Comparison of ENCODE assay signal across 9 cellular contexts in genomic region chr5:175590471-175590881, GRCh38.
A peak's percentile ranks its signal among the peaks of the same experiment; 100 is the strongest.
DNase-seq lines count a peak whose midpoint lies in the region; ATAC-seq and TF ChIP-seq lines count a peak whose summit lies in the region.
"Had no signal": no experiment of that assay in that cellular context is flagged by ENCODE, and none has a peak within 500 bp of the region (broad histone marks: within the 10 kb centered on the region; RNA-seq: fewer than 3 reads in every experiment).

No MANE protein-coding gene starts in this region.

- no peak overlapping the region for H3K4me3 Mint-ChIP-seq in MCF 10A (ENCODE audit: unreplicated experiment)

- no peak for TF ChIP-seq POLR2A in breast epithelium (IDR thresholded peaks at IDR 0.05)

- intact Hi-C loops in MCF 10A (cut with micrococcal nuclease) = no loop called here
- intact Hi-C loops in breast epithelium (cut with DNase I; ENCODE audit: low total_unique reads) = no loop called here

- peak; percentile 26 for DNase-seq in MCF 10A (ENCODE audit: unreplicated experiment)
- no peak for DNase-seq in breast epithelium (ENCODE audit: low spot score in 2 of 2)
- DNase-seq in RPMI7951 (ENCODE audit: low read depth) = peak; percentile 99
- peak; percentile 82 for DNase-seq in fibroblast of the aortic adventitia (ENCODE audit: low read depth)
- DNase-seq in thoracic aorta (ENCODE audit: low spot score) = no peak
- no peak for DNase-seq in activated naive CD4-positive, alpha-beta T cell treated with Interleukin-2 at 50 U/mL for 16 hours
- DNase-seq in NCI-H524 (lab: John Stamatoyannopoulos, UW) = no peak
- DNase-seq in GM13977 (ENCODE audit: low spot score) = no peak
- DNase-seq: activated gamma-delta T cell treated with Interleukin-2 at 50 U/mL for 16 hours had no signal

- H3K36me3 Mint-ChIP-seq in MCF 10A (ENCODE audit: insufficient read depth, unreplicated experiment) = no peaks in the 10 kb centered on the region

- H3K36me3 ChIP-seq in breast epithelium = no peaks in the 10 kb centered on the region
- H3K36me3 ChIP-seq in thoracic aorta = no peaks in the 10 kb centered on the region

- ATAC-seq in thoracic aorta (ENCODE audit: insufficient number of reproducible peaks, low FRiP score, low read depth) = peak; percentile 88

- POLR2A ChIA-PET in MCF 10A (lab: Yijun Ruan, JAX) = no interaction called here

- H3K27me3 Mint-ChIP-seq in MCF 10A (ENCODE audit: insufficient read depth, unreplicated experiment) = no peaks in the 10 kb centered on the region

- H3K9me3 ChIP-seq in breast epithelium = no peaks in the 10 kb centered on the region
- no peaks in the 10 kb centered on the region for H3K9me3 ChIP-seq in thoracic aorta

- H3K27me3 ChIP-seq in breast epithelium (no peaks in the 10 kb centered on the region), thoracic aorta (replicated peaks; ENCODE audit: insufficient read depth) (no peaks in the 10 kb centered on the region)

- no TSS peak for BruUV-seq in MCF 10A (replicated peaks; lab: Mats Ljungman, UMichigan)

- no peak overlapping the region for H3K27ac Mint-ChIP-seq in MCF 10A (ENCODE audit: low read depth, unreplicated experiment)

- no peak overlapping the region for H3K4me3 ChIP-seq in breast epithelium
- H3K4me3 ChIP-seq in fibroblast of the aortic adventitia (ENCODE audit: low read depth, low read length) = no peak overlapping the region
- no peak overlapping the region for H3K4me3 ChIP-seq in thoracic aorta

- no peak for TF ChIP-seq CTCF in MCF 10A (IDR thresholded peaks at IDR 0.05; ENCODE audit: unreplicated experiment)
- no peak for TF ChIP-seq CTCF in breast epithelium (IDR thresholded peaks at IDR 0.05)
- no peak for TF ChIP-seq CTCF in fibroblast of the aortic adventitia (IDR thresholded peaks at IDR 0.05; ENCODE audit: insufficient read depth, low read length)
- no peak for TF ChIP-seq CTCF in thoracic aorta (IDR thresholded peaks at IDR 0.05)
- no peak for TF ChIP-seq CTCF in GM13977 (IDR thresholded peaks at IDR 0.05; ENCODE audit: extremely low read depth, insufficient read depth, missing control alignments)

- H3K27ac ChIP-seq in breast epithelium (no peak overlapping the region), thoracic aorta (no peak overlapping the region)

- peaks cover 24% of the 10 kb centered on the region for H3K9me3 Mint-ChIP-seq in MCF 10A (ENCODE audit: unreplicated experiment)

- CTCF ChIA-PET in MCF 10A (lab: Yijun Ruan, JAX) = no interaction called here

- H3K4me1 Mint-ChIP-seq in MCF 10A (ENCODE audit: insufficient read depth, unreplicated experiment) = no peaks in the 10 kb centered on the region

- H3K4me1 ChIP-seq in breast epithelium = no peaks in the 10 kb centered on the region
- H3K4me1 ChIP-seq in thoracic aorta (ENCODE audit: control insufficient read depth in 1 of 2, low read depth in 2 of 2) = no peaks in the 10 kb centered on the region

- in situ Hi-C loops in GM13977 (cut with MboI; ENCODE audit: low pct_unique_long_range_greater_than_20kb, low sequenced_read_pairs, unreplicated experiment) = no loop called here

Comparison
In these comparisons a context has a peak if more than half of its experiments do, and no peak if none do; other contexts are left out.
1. DNase-seq: peak in MCF 10A (single experiment), RPMI7951 (single experiment) and fibroblast of the aortic adventitia (single experiment); none in breast epithelium (0 of 2), thoracic aorta (single experiment), activated naive CD4-positive, alpha-beta T cell treated with Interleukin-2 at 50 U/mL for 16 hours (single experiment), NCI-H524 (0 of 2) and GM13977 (single experiment).